In the genomic region with DNA sequence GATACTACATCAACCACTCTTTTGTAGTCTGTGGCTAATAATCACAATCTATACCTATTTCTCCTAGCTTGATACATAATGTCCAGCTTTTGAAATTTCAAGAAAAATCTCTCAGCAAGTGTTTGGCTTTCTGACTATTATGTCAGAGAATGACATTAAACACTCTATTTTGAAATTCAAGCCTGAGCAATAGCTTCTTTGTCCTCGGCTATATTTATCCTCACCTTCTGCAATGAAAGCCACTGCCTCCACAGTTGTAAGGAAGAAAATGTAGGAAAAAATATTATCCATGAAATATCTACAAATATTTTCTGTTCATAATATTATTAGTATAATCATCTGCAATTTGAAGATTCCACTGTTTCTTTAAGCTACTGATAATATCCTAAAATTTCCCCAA, we compare ENCODE assay signal across 27 cellular contexts. TPM values are rescaled to one million over a fixed set of nuclear protein-coding genes. Genes with fewer than 3 reads are reported as not detected.
"Had no signal": no experiment of that assay in that cellular context is flagged by ENCODE, and none has a peak within 500 bp of the region (broad histone marks: within the 10 kb centered on the region; RNA-seq: fewer than 3 reads in every experiment).

No MANE protein-coding gene starts in this region.

- ATAC-seq: stimulated activated effector memory CD8-positive, alpha-beta T cell treated with anti-CD3 and anti-CD28 coated beads, Interleukin-12 subunit alpha, Interleukin-12 subunit beta, amount 100 ng/mL, for 72 hours; stimulated activated memory B cell treated with anti-CD40 and anti-IgM and Interleukin-4, amounts not matched to agents 10 μg/mL and 1 μg/mL and 100 μg/mL, for 72 hours; stimulated activated naive B cell treated with anti-CD40 and anti-IgM and Interleukin-4, amounts not matched to agents 10 μg/mL and 1 μg/mL and 100 μg/mL, for 72 hours; stimulated activated naive CD8-positive, alpha-beta T cell treated with anti-CD3 and anti-CD28 coated beads, Interleukin-15, amount 100 ng/mL, for 72 hours; stimulated activated naive CD8-positive, alpha-beta T cell treated with anti-CD3 and anti-CD28 coated beads, Interleukin-15, Interleukin-2, amounts not matched to agents 100 U/mL and 50 U/mL, for 24 hours; upper lobe of right lung had no signal

- H3K27me3 ChIP-seq: stomach, suprapubic skin, testis, thyroid gland, tibial artery, tibial nerve, transverse colon, upper lobe of left lung, upper lobe of right lung, uterus, vagina had no signal

- H3K9me3 ChIP-seq: stomach, suprapubic skin, testis, thoracic aorta, thyroid gland, tibial artery, tibial nerve, transverse colon, upper lobe of left lung, upper lobe of right lung, uterus, vagina had no signal

- H3K36me3 ChIP-seq: stomach, suprapubic skin, thoracic aorta, thyroid gland, tibial artery, tibial nerve, transverse colon, upper lobe of left lung, upper lobe of right lung, uterus, vagina had no signal

- DNase-seq: stimulated activated CD4-positive, alpha-beta T cell treated with anti-CD3 and anti-CD28 coated beads, Interleukin-2, amount 100 ng/mL, for 48 hours; stimulated activated CD4-positive, alpha-beta T cell treated with anti-CD3 and anti-CD28 coated beads, Interleukin-4, amount 100 ng/mL, for 1 hour; stimulated activated CD4-positive, alpha-beta T cell treated with anti-CD3 and anti-CD28 coated beads, Interleukin-4, amount 100 ng/mL, for 24 hours; stimulated activated CD4-positive, alpha-beta T cell treated with anti-CD3 and anti-CD28 coated beads, Interleukin-4, amount 100 ng/mL, for 4 hours; stimulated activated CD8-positive, alpha-beta memory T cell treated with anti-CD3 and anti-CD28 coated beads, Interleukin-4, amount 100 ng/mL, for 48 hours; stimulated activated naive B cell treated with anti-CD40 and anti-IgM and Interleukin-4, amounts not matched to agents 10 μg/mL and 1 μg/mL and 100 μg/mL, for 72 hours; stimulated activated naive CD4-positive, alpha-beta T cell; stimulated activated naive CD4-positive, alpha-beta T cell treated with Interleukin-2 at 50 U/mL for 16 hours; stimulated activated naive CD8-positive, alpha-beta T cell treated with anti-CD3 and anti-CD28 coated beads, Interleukin-15, amount 100 ng/mL, for 72 hours; stimulated activated naive CD8-positive, alpha-beta T cell treated with anti-CD3 and anti-CD28 coated beads, Interleukin-15, Interleukin-2, amounts not matched to agents 100 U/mL and 50 U/mL, for 24 hours; stomach; substantia nigra; testis; thyroid gland; tibial artery; transverse colon; trophoblast cell; upper lobe of left lung; upper lobe of right lung; uterus had no signal

- H3K27ac ChIP-seq: stomach, suprapubic skin, testis, thoracic aorta, thyroid gland, tibial artery, tibial nerve, transverse colon, upper lobe of left lung, upper lobe of right lung, uterus, vagina had no signal

- H3K4me3 ChIP-seq: stomach, suprapubic skin, testis, thoracic aorta, thyroid gland, tibial artery, tibial nerve, transverse colon, upper lobe of left lung, upper lobe of right lung, uterus, vagina had no signal

- H3K4me1 ChIP-seq: stomach, suprapubic skin, testis, thyroid gland, tibial artery, tibial nerve, transverse colon, upper lobe of left lung, upper lobe of right lung, uterus, vagina had no signal

RNA-seq across cellular contexts. Expression of gene LRRC7, which starts 22.1 kb away (rescaled TPM):
- total RNA-seq: subcutaneous adipose tissue, upper lobe of left lung, upper lobe of right lung, vagina had no signal
